Comparison of ENCODE assay signal across 19 cellular contexts in the genomic region with DNA sequence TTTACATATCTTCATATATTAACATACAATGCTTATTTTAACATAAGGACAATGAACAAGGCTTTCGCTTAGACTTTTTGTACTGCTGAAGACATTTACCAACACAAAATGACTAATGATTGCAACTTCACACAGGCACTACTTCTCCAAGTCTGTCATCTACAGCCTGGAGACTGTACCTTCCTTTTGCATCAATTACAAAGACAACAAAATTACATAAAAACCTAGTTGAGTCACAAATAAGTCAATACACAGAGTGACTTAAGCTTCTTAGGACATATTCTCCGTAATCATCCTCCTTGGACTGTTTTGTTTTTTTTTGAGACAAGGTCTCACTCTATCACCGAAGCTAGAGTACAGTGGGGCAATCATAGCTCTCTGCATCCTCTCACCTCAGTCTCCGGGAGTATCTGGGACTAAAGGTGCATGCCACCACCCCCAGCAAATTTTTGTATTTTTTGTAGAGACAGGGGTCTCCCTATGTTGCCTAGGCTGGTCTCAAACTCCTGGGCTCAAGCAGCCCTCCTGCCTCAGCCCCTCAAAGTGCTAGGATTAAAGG. TPM values are rescaled to one million over a fixed set of nuclear protein-coding genes. Genes with fewer than 3 reads are reported as not detected.
DNase-seq lines count a peak whose midpoint lies in the region; ATAC-seq and TF ChIP-seq lines count a peak whose summit lies in the region.
"Had no signal": no experiment of that assay in that cellular context is flagged by ENCODE, and none has a peak within 500 bp of the region (broad histone marks: within the 10 kb centered on the region; RNA-seq: fewer than 3 reads in every experiment).

No MANE protein-coding gene starts in this region.

- H2BK12ac ChIP-seq in trophoblast cell (ENCODE audit: low read length) = no peak overlapping the region

- H2BK120ac ChIP-seq in trophoblast cell (ENCODE audit: insufficient read depth, low read length, poor library complexity) = no peak overlapping the region

- peak overlapping the region; percentile 89 for H3K4ac ChIP-seq in trophoblast cell (ENCODE audit: low read depth, low read length)

- no peak overlapping the region for H4K91ac ChIP-seq in trophoblast cell (ENCODE audit: low read depth, low read length)

- peaks cover 22% of the 10 kb centered on the region for H3K36me3 Mint-ChIP-seq in activated T-cell treated with anti-CD3 and anti-CD28 coated beads, Interleukin-2, amount 50 U/mL, for 4 hours (ENCODE audit: insufficient read depth)

- no peak for TF ChIP-seq CTCF in epithelial cell of esophagus (IDR thresholded peaks at IDR 0.05; ENCODE audit: insufficient read depth, low read depth, low read length, missing control alignments)

- H3K4me1 ChIP-seq in trophoblast cell (ENCODE audit: control insufficient read depth in 1 of 2, insufficient read depth in 2 of 2, low read length in 2 of 2) = peaks cover 0 to 2% of the 10 kb centered on the region in 2 experiments

- no peak overlapping the region for H2BK5ac ChIP-seq in trophoblast cell (ENCODE audit: low read depth, low read length, poor library complexity)

- no peak overlapping the region for H4K8ac ChIP-seq in trophoblast cell (ENCODE audit: low read depth, low read length)

- H3K14ac ChIP-seq in trophoblast cell (ENCODE audit: low read length) = no peak overlapping the region

- no peak overlapping the region for H3K4me2 ChIP-seq in trophoblast cell (ENCODE audit: low read length)
- H3K4me2 ChIP-seq: neural progenitor cell had no signal

- H2AFZ ChIP-seq in trophoblast cell (ENCODE audit: insufficient read depth, low read length, poor library complexity) = no peak overlapping the region
- H2AFZ ChIP-seq: neural progenitor cell had no signal

- H3K9me3 Mint-ChIP-seq in activated T-cell treated with anti-CD3 and anti-CD28 coated beads, Interleukin-2, amount 50 U/mL, for 4 hours = peaks cover 11% of the 10 kb centered on the region

- peaks cover 2% of the 10 kb centered on the region in 2 experiments for H3K36me3 ChIP-seq in trophoblast cell (ENCODE audit: control insufficient read depth in 1 of 2, insufficient read depth in 2 of 2, low read length in 2 of 2)
- H3K36me3 ChIP-seq: right atrium auricular region, upper lobe of left lung had no signal

- no peak overlapping the region for H3K4me3 ChIP-seq in epithelial cell of esophagus (ENCODE audit: low read length)
- H3K4me3 ChIP-seq in trophoblast cell (ENCODE audit: low read depth, low read length) = no peak overlapping the region
- H3K4me3 ChIP-seq: MG63, neural progenitor cell, right atrium auricular region, upper lobe of left lung had no signal

- H3K27me3 ChIP-seq in trophoblast cell (ENCODE audit: insufficient read depth, low read length) = no peaks in the 10 kb centered on the region
- H3K27me3 ChIP-seq: MG63, neural progenitor cell, right atrium auricular region, upper lobe of left lung had no signal

- no peaks in the 10 kb centered on the region for H3K79me1 ChIP-seq in trophoblast cell (ENCODE audit: low read length)

- peaks cover 20% of the 10 kb centered on the region for H3K79me2 ChIP-seq in trophoblast cell (ENCODE audit: control insufficient read depth, insufficient read depth, low read length, poor library complexity)

- WGBS in trophoblast cell (ENCODE audit: extremely low coverage, insufficient coverage, insufficient read length) = no CpG with 5 or more reads among the region's 4 CpGs

- no peak overlapping the region for H2AK5ac ChIP-seq in trophoblast cell (ENCODE audit: low read length)

- peak overlapping the region; percentile 3 for H3K4me3 Mint-ChIP-seq in activated T-cell treated with anti-CD3 and anti-CD28 coated beads, Interleukin-2, amount 50 U/mL, for 4 hours
- H3K4me3 Mint-ChIP-seq: neural progenitor cell had no signal

- no peak overlapping the region for H4K12ac ChIP-seq in trophoblast cell (ENCODE audit: low read depth, low read length)

- peak overlapping the region; percentile 25 for H3K27ac ChIP-seq in trophoblast cell (ENCODE audit: low read depth, low read length)
- no peak overlapping the region for H3K27ac ChIP-seq in caudate nucleus (ENCODE audit: low read depth, low read length)
- H3K27ac ChIP-seq: neural progenitor cell, right atrium auricular region, upper lobe of left lung, WERI-Rb-1 had no signal

- no peak overlapping the region for H3K23ac ChIP-seq in trophoblast cell (ENCODE audit: low read length)

- no peak for DNase-seq in activated T-cell treated with anti-CD3 and anti-CD28 coated beads, Interleukin-2, amount 50 U/mL, for 4 hours
- DNase-seq in activated T-cell treated with anti-CD3 and anti-CD28 coated beads for 4 hours (no peak), LHCN-M2 (ENCODE audit: low read depth) (peak; percentile 18), epithelial cell of esophagus (ENCODE audit: low read depth) (peak; percentile 71), trophoblast cell (no peak), NCI-H146 treated with DMSO at 0.1 percent for 48 hours (lab: John Stamatoyannopoulos, UW; ENCODE audit: unreplicated experiment) (no peak), COLO668 (lab: John Stamatoyannopoulos, UW; ENCODE audit: unreplicated experiment) (no peak), caudate nucleus (lab: John Stamatoyannopoulos, UW) (no peak)
- DNase-seq: cerebellar nuclear complex, GDM1, mammary epithelial cell, MG63, NCI-H2029, NCI-H526 treated with DMSO at 0.1 percent for 48 hours, upper lobe of left lung, WERI-Rb-1 had no signal

- H3K9ac ChIP-seq in trophoblast cell (ENCODE audit: low read length) = no peak overlapping the region
- H3K9ac ChIP-seq: neural progenitor cell had no signal

- H3K27me3 Mint-ChIP-seq in activated T-cell treated with anti-CD3 and anti-CD28 coated beads, Interleukin-2, amount 50 U/mL, for 4 hours (ENCODE audit: low read depth) = no peaks in the 10 kb centered on the region

- ATAC-seq in activated T-cell treated with anti-CD3 and anti-CD28 coated beads, Interleukin-2, amount 50 U/mL, for 4 hours = no peak
- ATAC-seq: Panc1 had no signal

- H3K4me1 Mint-ChIP-seq in activated T-cell treated with anti-CD3 and anti-CD28 coated beads, Interleukin-2, amount 50 U/mL, for 4 hours (ENCODE audit: low read depth) = peaks cover 81% of the 10 kb centered on the region

- no peaks in the 10 kb centered on the region for H3K9me3 ChIP-seq in trophoblast cell (ENCODE audit: insufficient read depth, low read depth, low read length)
- H3K9me3 ChIP-seq: upper lobe of left lung had no signal

- H3K18ac ChIP-seq in trophoblast cell (ENCODE audit: low read length) = no peak overlapping the region

RNA-seq across cellular contexts. Expression of gene PUM2, which starts 15.9 kb away (rescaled TPM):
- total RNA-seq in activated T-cell treated with anti-CD3 and anti-CD28 coated beads, Interleukin-2, amount 50 U/mL, for 4 hours = 10 to 100 TPM; 88.1 to 92.6 (median 91.3) TPM
- 21.2 and 27.4 TPM in 2 replicates for total RNA-seq in LHCN-M2 (2014; rRNA removed)
- 14.0 TPM for polyA plus RNA-seq in LHCN-M2 (2012)
- 48.9 and 50.0 TPM in 2 replicates for polyA plus RNA-seq in trophoblast cell (2013)

Comparison
In these comparisons a context has a peak if more than half of its experiments do, and no peak if none do; other contexts are left out.
1. DNase-seq: peak in LHCN-M2 (single experiment) and epithelial cell of esophagus (single experiment); none in activated T-cell treated with anti-CD3 and anti-CD28 coated beads, Interleukin-2, amount 50 U/mL, for 4 hours (single experiment), activated T-cell treated with anti-CD3 and anti-CD28 coated beads for 4 hours (single experiment), trophoblast cell (0 of 2), NCI-H146 treated with DMSO at 0.1 percent for 48 hours (single experiment), COLO668 (single experiment) and caudate nucleus (0 of 61).